Comparison of ENCODE assay signal across 40 cellular contexts in genomic region chr17:18947866-18948265, GRCh38. TPM values are rescaled to one million over a fixed set of nuclear protein-coding genes. Genes with fewer than 3 reads are reported as not detected.
"Had no signal": no experiment of that assay in that cellular context is flagged by ENCODE, and none has a peak within 500 bp of the region (broad histone marks: within the 10 kb centered on the region; RNA-seq: fewer than 3 reads in every experiment).

No MANE protein-coding gene starts in this region.

- H3K4me1 ChIP-seq: adrenal gland had no signal

- H3K27ac ChIP-seq: adrenal gland, PC-9, RWPE1, VCaP had no signal

- H3K4me3 ChIP-seq: adrenal gland, MG63, PC-9 had no signal

- H3K27me3 ChIP-seq: adrenal gland, MG63 had no signal

- H3K36me3 ChIP-seq: adrenal gland, MG63 had no signal

- H3K9me3 ChIP-seq: adrenal gland, MG63 had no signal

- ATAC-seq: activated T-cell treated with anti-CD3 and anti-CD28 coated beads, Interleukin-2, amount 50 U/mL, for 72 hours; activated T-helper 17 cell treated with anti-CD3 and anti-CD28 coated beads, Interleukin-2, amount 50 U/mL, for 72 hours; Right ventricle myocardium inferior; SK-N-SH treated with all-trans-retinoic acid at 6 μM for 48 hours had no signal

- H3K4me2 ChIP-seq: PC-9 had no signal

- H2AFZ ChIP-seq: PC-9 had no signal

- DNase-seq: activated B cell treated with CpG ODN at 0.5 μM for 24 hours; activated CD4-positive, alpha-beta memory T cell treated with anti-CD3 and anti-CD28 coated beads for 36 hours; activated CD4-positive, alpha-beta T cell treated with anti-CD3 and anti-CD28 coated beads for 4 hours; activated CD4-positive, alpha-beta T cell treated with anti-CD3 and anti-CD28 coated beads, Interleukin-2, amount 50 U/mL, for 1 hour; activated CD4-positive, CD25-positive, alpha-beta regulatory T cell treated with anti-CD3 and anti-CD28 coated beads, Interleukin-2, amount 50 U/mL, for 72 hours; activated effector memory CD4-positive, alpha-beta T cell treated with anti-CD3 and anti-CD28 coated beads, Interleukin-2, amount 50 U/mL, for 16 hours; activated naive CD4-positive, alpha-beta T cell; activated naive CD4-positive, alpha-beta T cell treated with anti-CD3 and anti-CD28 coated beads, Interleukin-2, amount 50 U/mL, for 16 hours; activated T-cell treated with anti-CD3 and anti-CD28 coated beads, Interleukin-2, amount 50 U/mL, for 1 hour; activated T-cell treated with anti-CD3 and anti-CD28 coated beads, Interleukin-2, amount 50 U/mL, for 72 hours; adrenal gland; caudate nucleus; Kasumi-1; KBM-7; MG63; NCI-H1048; NCI-H1105 treated with DMSO at 0.1 percent for 48 hours; NCI-H1436; NCI-H1694; NCI-H2029 treated with DMSO at 0.1 percent for 48 hours; NCI-H2107; NCI-H2171; NCI-H510A; NCI-H526; NCI-H748 treated with DMSO at 0.1 percent for 48 hours; NK-92 treated with Interleukin-12 subunit alpha and Interleukin-12 subunit beta, amount 100 ng/mL, for 24 hours; PC-9; SIG-M5; SW 1271; T-helper 1 cell; T-helper 2 cell; T-helper 9 cell had no signal

RNA-seq across cellular contexts. Expression of gene SLC5A10, which starts 4.1 kb away (rescaled TPM):
- total RNA-seq: activated B cell treated with CpG ODN at 0.5 μM for 24 hours; activated CD4-positive, alpha-beta memory T cell treated with anti-CD3 and anti-CD28 coated beads for 36 hours; activated CD8-positive, alpha-beta memory T cell treated with anti-CD3 and anti-CD28 coated beads for 36 hours; activated T-cell treated with anti-CD3 and anti-CD28 coated beads, Interleukin-2, amount 50 U/mL, for 72 hours; activated T-helper 17 cell treated with anti-CD3 and anti-CD28 coated beads, Interleukin-2, amount 50 U/mL, for 72 hours; bronchial epithelial cell; OCI-LY7; Right ventricle myocardium inferior had no signal
